ENCODE assay signal across 13 cellular contexts in the genomic region with DNA sequence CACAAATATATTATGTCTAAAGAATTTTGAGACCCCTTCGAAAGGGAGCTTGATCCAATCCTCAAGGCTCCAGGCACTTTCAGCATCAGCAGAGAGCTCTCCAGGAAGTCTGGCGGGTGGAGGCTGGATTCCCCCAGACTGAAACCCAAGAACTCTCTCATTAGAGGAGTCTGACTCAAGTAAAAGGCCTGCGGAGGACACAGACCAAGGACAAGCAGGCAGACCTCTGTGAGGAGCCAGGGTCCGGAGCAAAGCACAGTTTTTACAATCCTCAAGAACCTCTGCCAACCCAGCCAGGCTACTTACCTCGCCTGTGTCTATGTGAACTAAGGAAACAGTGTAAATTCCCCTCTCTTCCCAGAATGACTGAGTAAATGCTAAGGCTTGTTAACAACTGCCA.
A peak's percentile ranks its signal among the peaks of the same experiment; 100 is the strongest.
DNase-seq lines count a peak whose midpoint lies in the region; ATAC-seq and TF ChIP-seq lines count a peak whose summit lies in the region.
"Had no signal": no experiment of that assay in that cellular context is flagged by ENCODE, and none has a peak within 500 bp of the region (broad histone marks: within the 10 kb centered on the region; RNA-seq: fewer than 3 reads in every experiment).

No MANE protein-coding gene starts in this region.

- H3K4me3 ChIP-seq in gastroesophageal sphincter (no peak overlapping the region), ovary (no peak overlapping the region)
- H3K4me3 ChIP-seq: colonic mucosa, HAP-1 had no signal

- TF ChIP-seq EP300 in gastroesophageal sphincter (IDR thresholded peaks at IDR 0.05) (no peak), ovary (IDR thresholded peaks at IDR 0.05) (no peak)

- intact Hi-C loops in ovary (cut with DNase I), result no loop called here

- TF ChIP-seq CTCF in gastroesophageal sphincter (IDR thresholded peaks at IDR 0.05) (no peak), ovary (IDR thresholded peaks at IDR 0.05) (no peak)

- H3K4me1 ChIP-seq in gastroesophageal sphincter (peaks cover 32 to 89% (median 39%) of the 10 kb centered on the region in 3 donors), ovary (ENCODE audit: insufficient read depth) (peaks cover 13% of the 10 kb centered on the region)
- H3K4me1 ChIP-seq: colonic mucosa, HAP-1 had no signal

- ATAC-seq in SK-N-SH treated with all-trans-retinoic acid at 6 μM for 48 hours, result peak; percentile 95
- peak; percentile 41 for ATAC-seq in gastroesophageal sphincter
- ATAC-seq in GM21576 (IDR thresholded peaks at IDR 0.05; ENCODE audit: unreplicated experiment), result no peak
- ATAC-seq in GM21367 (IDR thresholded peaks at IDR 0.05; ENCODE audit: unreplicated experiment), result no peak
- ATAC-seq: activated CD8-positive, alpha-beta memory T cell treated with anti-CD3 and anti-CD28 coated beads, Interleukin-2, amount 10 ng/mL, durations not matched to agents 7 days and 5 days had no signal

- peak overlapping the region; percentile 60 to 86 (median 80) for H3K27ac ChIP-seq in gastroesophageal sphincter
- peak overlapping the region in 1 of 2 donors; percentile 64 for H3K27ac ChIP-seq in ovary
- H3K27ac ChIP-seq: colonic mucosa had no signal

- H3K36me3 ChIP-seq in gastroesophageal sphincter (no peaks in the 10 kb centered on the region), ovary (no peaks in the 10 kb centered on the region)
- H3K36me3 ChIP-seq: colonic mucosa, HAP-1 had no signal

- DNase-seq in AG08395 (ENCODE audit: low spot score) (peak; percentile 69), ovary (peak; percentile 64 to 75 (median 70))
- no peak for DNase-seq in activated T-cell treated with anti-CD3 and anti-CD28 coated beads, Interleukin-2, amount 50 U/mL, for 1 hour
- DNase-seq in stimulated activated naive CD4-positive, alpha-beta T cell treated with Interleukin-2 at 50 U/mL for 16 hours (lab: John Stamatoyannopoulos, UW), result no peak
- DNase-seq: activated CD8-positive, alpha-beta memory T cell treated with anti-CD3 and anti-CD28 coated beads, Interleukin-2, amount 10 ng/mL, durations not matched to agents 7 days and 5 days; colonic mucosa; NCI-H2081; stimulated activated CD4-positive, alpha-beta T cell treated with anti-CD3 and anti-CD28 coated beads, Interleukin-2, amount 100 ng/mL, for 48 hours had no signal

- H3K27me3 ChIP-seq in gastroesophageal sphincter, result no peaks in the 10 kb centered on the region
- no peaks in the 10 kb centered on the region for H3K27me3 ChIP-seq in ovary
- H3K27me3 ChIP-seq: colonic mucosa had no signal

- H3K9me3 ChIP-seq in gastroesophageal sphincter (no peaks in the 10 kb centered on the region), ovary (no peaks in the 10 kb centered on the region)
- H3K9me3 ChIP-seq: colonic mucosa, HAP-1 had no signal

- WGBS in gastroesophageal sphincter (ENCODE audit: low coverage in 1 of 2), 2 donors, result 0 to 7% methylated on average over 1 to 2 of the region's 5 CpGs
- 6 to 9% (median 7%) methylated on average over 5 of the region's 5 CpGs for WGBS in ovary, 3 donors

- TF ChIP-seq POLR2A in gastroesophageal sphincter (IDR thresholded peaks at IDR 0.05), result no peak
- TF ChIP-seq POLR2A in ovary (IDR thresholded peaks at IDR 0.05), result no peak

TF ChIP-seq in SK-N-SH treated with all-trans-retinoic acid at 6 μM for 48 hours, 23 proteins besides CTCF, POLR2A, EP300 and RAD21:
- TF ChIP-seq RARB (CRISPR knock-in tag; IDR thresholded peaks at IDR 0.05) (no peak), SNAI2 (CRISPR knock-in tag; IDR thresholded peaks at IDR 0.05) (0 out of 2 replicates have a peak, but pooled peaks have one; percentile 53)

Comparison
In these comparisons a context has a peak if more than half of its experiments do, and no peak if none do; other contexts are left out.
1. DNase-seq: peak in AG08395 (single experiment) and ovary (5 of 5); none in activated T-cell treated with anti-CD3 and anti-CD28 coated beads, Interleukin-2, amount 50 U/mL, for 1 hour (single experiment) and stimulated activated naive CD4-positive, alpha-beta T cell treated with Interleukin-2 at 50 U/mL for 16 hours (single experiment).
2. ATAC-seq: peak in SK-N-SH treated with all-trans-retinoic acid at 6 μM for 48 hours (single experiment) and gastroesophageal sphincter (single experiment); none in GM21576 (single experiment) and GM21367 (single experiment).